1 cellular context compared by ENCODE assay signal in the genomic region with DNA sequence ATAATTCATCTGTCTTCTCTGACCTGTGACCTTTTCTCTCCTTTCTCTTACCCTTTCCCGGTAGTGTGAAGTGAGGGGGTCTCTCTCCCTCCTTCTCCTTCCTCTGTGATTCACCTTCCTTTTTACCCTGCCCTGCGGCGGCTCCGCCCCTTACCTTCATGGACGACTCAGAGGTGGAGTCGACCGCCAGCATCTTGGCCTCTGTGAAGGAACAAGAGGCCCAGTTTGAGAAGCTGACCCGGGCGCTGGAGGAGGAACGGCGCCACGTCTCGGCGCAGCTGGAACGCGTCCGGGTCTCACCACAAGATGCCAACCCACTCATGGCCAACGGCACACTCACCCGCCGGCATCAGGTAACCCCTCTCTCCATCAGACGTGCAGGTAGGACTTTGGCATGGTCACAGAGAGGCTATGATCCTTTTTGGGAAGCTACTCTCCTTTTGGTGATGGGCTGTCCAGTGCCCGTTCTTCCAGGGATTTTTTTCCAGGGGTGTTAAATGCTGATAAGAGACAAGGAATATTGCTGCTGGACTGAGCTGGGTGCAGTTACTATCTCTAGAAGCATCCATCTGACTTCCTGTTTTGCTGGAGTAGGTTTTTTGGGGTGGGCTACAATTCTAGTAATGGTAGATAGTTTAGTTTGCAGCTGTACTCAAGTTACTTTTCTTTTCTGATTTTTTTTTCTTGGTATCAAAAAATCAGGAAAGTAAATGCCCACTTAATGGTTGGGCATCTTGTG.
TF ChIP-seq lines count a peak whose summit lies in the region.

No MANE protein-coding gene starts in this region.

TF ChIP-seq in IMR-90, 13 proteins besides CTCF, POLR2A, EP300 and RAD21:
- no peak for TF ChIP-seq MAZ (IDR thresholded peaks at IDR 0.05; ENCODE audit: borderline replicate concordance, low read depth, low read length)
- no peak for TF ChIP-seq BHLHE40 (IDR thresholded peaks at IDR 0.05; ENCODE audit: low read depth, low read length)
- no peak for TF ChIP-seq FOS (IDR thresholded peaks at IDR 0.05; ENCODE audit: low read depth, low read length)
- TF ChIP-seq CHD1 (IDR thresholded peaks at IDR 0.05; ENCODE audit: low read depth, low read length) = no peak
- no peak for TF ChIP-seq RFX5 (IDR thresholded peaks at IDR 0.05; ENCODE audit: low read depth, low read length)
- TF ChIP-seq, protein P1, sequence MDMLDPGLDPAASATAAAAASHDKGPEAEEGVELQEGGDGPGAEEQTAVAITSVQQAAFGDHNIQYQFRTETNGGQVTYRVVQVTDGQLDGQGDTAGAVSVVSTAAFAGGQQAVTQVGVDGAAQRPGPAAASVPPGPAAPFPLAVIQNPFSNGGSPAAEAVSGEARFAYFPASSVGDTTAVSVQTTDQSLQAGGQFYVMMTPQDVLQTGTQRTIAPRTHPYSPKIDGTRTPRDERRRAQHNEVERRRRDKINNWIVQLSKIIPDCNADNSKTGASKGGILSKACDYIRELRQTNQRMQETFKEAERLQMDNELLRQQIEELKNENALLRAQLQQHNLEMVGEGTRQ (IDR thresholded peaks at IDR 0.05; ENCODE audit: low read depth, low read length) = no peak
- no peak for TF ChIP-seq NFE2L2 (IDR thresholded peaks at IDR 0.05; ENCODE audit: low read depth, low read length)
- TF ChIP-seq ELK1 (IDR thresholded peaks at IDR 0.05; ENCODE audit: borderline replicate concordance, low read depth, low read length) = no peak
